Comparison of ENCODE assay signal across 1 cellular context in genomic region chr20:35146922-35147574, GRCh38.
TF ChIP-seq lines count a peak whose summit lies in the region.

TSS of gene EDEM2 (minus strand) at chr20:35147336. CDS start at chr20:35147258, 78 bp downstream.

TF ChIP-seq in HepG2, 621 proteins besides CTCF, POLR2A, EP300 and RAD21 (continued from another document and continues in another):
- peak; percentile 79 for TF ChIP-seq ZNF407 (CRISPR knock-in tag; IDR thresholded peaks at IDR 0.05; ENCODE audit: not compliant biosample characterization)
- TF ChIP-seq ZNF274 (CRISPR knock-in tag; IDR thresholded peaks at IDR 0.05): peak; percentile 63
- no peak for TF ChIP-seq BCLAF1 (IDR thresholded peaks at IDR 0.05)
- peak; percentile 94 for TF ChIP-seq ZNF607 (CRISPR knock-in tag; IDR thresholded peaks at IDR 0.05; ENCODE audit: borderline replicate concordance)
- peak; percentile 67; the same call in 1 of the 2 replicates for TF ChIP-seq E2F5 (CRISPR knock-in tag; conservative IDR thresholded peaks at IDR 0.05)
- no peak; a peak in 2 of 4 replicates for TF ChIP-seq KLF16 (CRISPR knock-in tag; IDR thresholded peaks at IDR 0.05)
- peak; percentile 87 for TF ChIP-seq THAP9 (CRISPR knock-in tag; IDR thresholded peaks at IDR 0.05; ENCODE audit: borderline replicate concordance)
- TF ChIP-seq LBX2 (CRISPR knock-in tag; IDR thresholded peaks at IDR 0.05; ENCODE audit: borderline replicate concordance): no peak
- no peak for TF ChIP-seq MYNN (CRISPR knock-in tag; IDR thresholded peaks at IDR 0.05; ENCODE audit: low read depth)
- no peak; the same call in 1 of the 2 replicates for TF ChIP-seq ZC3H4 (CRISPR knock-in tag; IDR thresholded peaks at IDR 0.05; ENCODE audit: borderline replicate concordance)
- TF ChIP-seq ZNF704 (CRISPR knock-in tag; IDR thresholded peaks at IDR 0.05; ENCODE audit: borderline replicate concordance): peak; percentile 70; the same call in 1 of the 2 replicates
- no peak for TF ChIP-seq ZFP62 (CRISPR knock-in tag; IDR thresholded peaks at IDR 0.05)
- TF ChIP-seq ZNF644 (CRISPR knock-in tag; IDR thresholded peaks at IDR 0.05; ENCODE audit: low read depth): no peak
- TF ChIP-seq ZKSCAN1 (IDR thresholded peaks at IDR 0.05; ENCODE audit: low read length): no peak
- no peak for TF ChIP-seq ZNF446 (CRISPR knock-in tag; IDR thresholded peaks at IDR 0.05)
- peak; percentile 54 for TF ChIP-seq GABPA (IDR thresholded peaks at IDR 0.05; ENCODE audit: low read depth, low read length)
- peak; percentile 92 for TF ChIP-seq GABPA (CRISPR knock-in tag; IDR thresholded peaks at IDR 0.05; ENCODE audit: low read depth)
- TF ChIP-seq ZNF746 (CRISPR knock-in tag; IDR thresholded peaks at IDR 0.05): no peak; the same call in 1 of the 2 replicates
- TF ChIP-seq PHB2 (IDR thresholded peaks at IDR 0.05; ENCODE audit: partially characterized antibody): no peak
- TF ChIP-seq ZMAT3 (CRISPR knock-in tag; conservative IDR thresholded peaks at IDR 0.05): peak; percentile 71; the same call in 1 of the 2 replicates
- peak; percentile 81; the same call in 1 of the 2 replicates for TF ChIP-seq KDM5B (CRISPR knock-in tag; IDR thresholded peaks at IDR 0.05; ENCODE audit: borderline replicate concordance)
- peak; percentile 97 for TF ChIP-seq ZNF350 (CRISPR knock-in tag; IDR thresholded peaks at IDR 0.05; ENCODE audit: borderline replicate concordance, low read depth)
- peak; percentile 73 for TF ChIP-seq PITX1 (CRISPR knock-in tag; IDR thresholded peaks at IDR 0.05)
- peak; percentile 44; the same call in 1 of the 2 replicates for TF ChIP-seq NR2F2 (IDR thresholded peaks at IDR 0.05; ENCODE audit: borderline replicate concordance, low read depth)
- TF ChIP-seq ZNF263 (CRISPR knock-in tag; IDR thresholded peaks at IDR 0.05): peak; percentile 79
- no peak for TF ChIP-seq ZNF512 (CRISPR knock-in tag; IDR thresholded peaks at IDR 0.05)
- no peak for TF ChIP-seq RFX5 (IDR thresholded peaks at IDR 0.05; ENCODE audit: low read depth, low read length)
- no peak for TF ChIP-seq AFF4 (CRISPR knock-in tag; IDR thresholded peaks at IDR 0.05)
- peak; percentile 97 for TF ChIP-seq ETV5 (CRISPR knock-in tag; IDR thresholded peaks at IDR 0.05; ENCODE audit: borderline replicate concordance)
- peak; percentile 72; the same call in 1 of the 2 replicates for TF ChIP-seq ZNF234 (CRISPR knock-in tag; conservative IDR thresholded peaks at IDR 0.05)
- peak; percentile 60 for TF ChIP-seq ZNF629 (CRISPR knock-in tag; conservative IDR thresholded peaks at IDR 0.05)
- TF ChIP-seq ETS1 (CRISPR knock-in tag; IDR thresholded peaks at IDR 0.05): no peak
